8 cellular contexts compared by ENCODE assay signal in genomic region chr7:149872419-149873073, GRCh38. TPM values are rescaled to one million over a fixed set of nuclear protein-coding genes. Genes with fewer than 3 reads are reported as not detected.
DNase-seq lines count a peak whose midpoint lies in the region; ATAC-seq, FAIRE-seq and TF ChIP-seq lines count a peak whose summit lies in the region.

No MANE protein-coding gene starts in this region.

- no peaks in the 10 kb centered on the region for H4K20me1 ChIP-seq in OCI-LY3 (ENCODE audit: insufficient read depth, low read length)

- H3K27me3 ChIP-seq in OCI-LY3 (ENCODE audit: low read depth, low read length) (no peaks in the 10 kb centered on the region), breast epithelium (no peaks in the 10 kb centered on the region), iPS-18a (ENCODE audit: control insufficient read depth, insufficient read depth, low read length) (peaks cover 30% of the 10 kb centered on the region)

- H3K4me2 ChIP-seq in OCI-LY3 (ENCODE audit: low read length): peak overlapping the region; percentile 81

- ATAC-seq in HG03097 (IDR thresholded peaks at IDR 0.05; ENCODE audit: low FRiP score, unreplicated experiment) (no peak), HG02840 (IDR thresholded peaks at IDR 0.05; ENCODE audit: low FRiP score, unreplicated experiment) (no peak)

- H3K9me3 ChIP-seq in OCI-LY3 (ENCODE audit: insufficient read depth, low read length) (no peaks in the 10 kb centered on the region), breast epithelium (no peaks in the 10 kb centered on the region), iPS-18a (ENCODE audit: control insufficient read depth, low read depth, low read length) (no peaks in the 10 kb centered on the region)

- H3K4me1 ChIP-seq in OCI-LY3 (ENCODE audit: low read length): peaks cover 10% of the 10 kb centered on the region; the same call in 1 of the 2 replicates
- peaks cover 2 to 7% of the 10 kb centered on the region in 2 donors for H3K4me1 ChIP-seq in breast epithelium
- peaks cover 8% of the 10 kb centered on the region for H3K4me1 ChIP-seq in iPS-18a (ENCODE audit: control insufficient read depth, low read depth, low read length)

- no peak for TF ChIP-seq POLR2A in breast epithelium (IDR thresholded peaks at IDR 0.05)

- H3K79me2 ChIP-seq in OCI-LY3 (ENCODE audit: low read length): no peaks in the 10 kb centered on the region

- H3K4me3 ChIP-seq in OCI-LY3 (ENCODE audit: low read length) (peak overlapping the region; percentile 91), breast epithelium (peak overlapping the region; percentile 76 to 89 (median 85)), iPS-18a (ENCODE audit: low read length) (peak overlapping the region; percentile 69)

- FAIRE-seq in HTR-8/SVneo (lab: Jason Lieb, UNC): no peak

- TF ChIP-seq CTCF in OCI-LY3 (IDR thresholded peaks at IDR 0.05; ENCODE audit: low read depth, low read length) (no peak), breast epithelium (IDR thresholded peaks at IDR 0.05) (peak in 2 of 3 donors; percentile 21 to 33)

- no peaks in the 10 kb centered on the region for H3K36me3 ChIP-seq in OCI-LY3 (replicated peaks; ENCODE audit: low read depth, low read length)
- no peaks in the 10 kb centered on the region for H3K36me3 ChIP-seq in breast epithelium
- H3K36me3 ChIP-seq in iPS-18a (ENCODE audit: control insufficient read depth, low read depth, low read length): no peaks in the 10 kb centered on the region

- H3K9ac ChIP-seq in OCI-LY3 (ENCODE audit: low read length) (peak overlapping the region; percentile 71; the same call in 1 of the 2 replicates), iPS-18a (ENCODE audit: low read length) (peak overlapping the region; percentile 30)

- H3K27ac ChIP-seq in OCI-LY3 (ENCODE audit: low read length) (no peak overlapping the region), breast epithelium (peak overlapping the region; percentile 93 to 94), iPS-18a (ENCODE audit: low read length) (no peak overlapping the region)

- H2AFZ ChIP-seq in OCI-LY3 (ENCODE audit: low read depth, low read length): peak overlapping the region; percentile 74; the same call in 1 of the 2 replicates

- peak; percentile 88 for DNase-seq in EH (ENCODE audit: low read depth)
- peak; percentile 73 for DNase-seq in HTR-8/SVneo (ENCODE audit: insufficient read length, low spot score)
- DNase-seq in breast epithelium (ENCODE audit: low spot score in 2 of 2): peak; percentile 70 to 81
- DNase-seq in renal cortical epithelial cell (ENCODE audit: low read depth): peak; percentile 68

- intact Hi-C loops in breast epithelium (cut with DNase I; ENCODE audit: low total_unique reads): no loop called here

RNA-seq across cellular contexts. Expression of gene ATP6V0E2, which starts 1.2 kb away (rescaled TPM):
- 10 to 100 TPM; 18.4 to 29.2 (median 23.1) TPM for total RNA-seq in breast epithelium
- 14.4 and 15.9 TPM in 2 replicates for total RNA-seq in renal cortical epithelial cell

RNA-seq across cellular contexts. Expression of gene ZNF862, which starts 34.4 kb away (rescaled TPM):
- total RNA-seq in breast epithelium (10 to 100 TPM; 21.4 to 27.8 (median 27.2) TPM), renal cortical epithelial cell (5.7 and 16.4 TPM in 2 replicates)

Comparison
In these comparisons a context has a peak if more than half of its experiments do, and no peak if none do; other contexts are left out.
1. H3K27ac ChIP-seq: peak in breast epithelium (2 of 2); none in OCI-LY3 (single experiment) and iPS-18a (single experiment).
2. Peak in every context shown above with its lines, with median percentiles within 50 percentile points of each other: DNase-seq and H3K4me3 ChIP-seq.